16 cellular contexts compared by ENCODE assay signal in genomic region chr11:95444309-95445202, GRCh38.
"Had no signal": no experiment of that assay in that cellular context is flagged by ENCODE, and none has a peak within 500 bp of the region (broad histone marks: within the 10 kb centered on the region; RNA-seq: fewer than 3 reads in every experiment).

No MANE protein-coding gene starts in this region.

- H3K9me3 Mint-ChIP-seq: activated naive CD8-positive, alpha-beta T cell treated with anti-CD3 and anti-CD28 coated beads, Interleukin-2, amount 10 ng/mL, durations not matched to agents 7 days and 5 days; T-cell had no signal

- FAIRE-seq: endothelial cell of umbilical vein had no signal

- H2AFZ ChIP-seq: hepatocyte had no signal

- H3K36me3 ChIP-seq: right lobe of liver, upper lobe of left lung had no signal

- H3K4me2 ChIP-seq: hepatocyte had no signal

- H3K27ac ChIP-seq: hepatocyte, right lobe of liver, upper lobe of left lung, VCaP had no signal

- H3K4me3 ChIP-seq: hepatocyte, right lobe of liver, upper lobe of left lung had no signal

- H3K27me3 ChIP-seq: hepatocyte, right lobe of liver, upper lobe of left lung had no signal

- DNase-seq: activated CD4-positive, alpha-beta T cell treated with anti-CD3 and anti-CD28 coated beads for 4 hours; activated CD8-positive, alpha-beta memory T cell treated with anti-CD3 and anti-CD28 coated beads, Interleukin-2, amount 50 U/mL, for 48 hours; activated CD8-positive, alpha-beta T cell treated with anti-CD3 and anti-CD28 coated beads, Interleukin-2, amount 10 ng/mL, durations not matched to agents 7 days and 5 days; activated naive CD8-positive, alpha-beta T cell treated with anti-CD3 and anti-CD28 coated beads, Interleukin-2, amount 10 ng/mL, durations not matched to agents 7 days and 5 days; anterior cingulate cortex; occipital lobe; right lobe of liver; stimulated activated CD4-positive, alpha-beta T cell treated with anti-CD3 and anti-CD28 coated beads, Interleukin-12 subunit alpha, Interleukin-12 subunit beta, amount 100 ng/mL, for 4 hours; stimulated activated naive CD4-positive, alpha-beta T cell; T-cell; T1000; upper lobe of left lung had no signal

- ATAC-seq: right lobe of liver had no signal

- H3K27me3 Mint-ChIP-seq: activated naive CD8-positive, alpha-beta T cell treated with anti-CD3 and anti-CD28 coated beads, Interleukin-2, amount 10 ng/mL, durations not matched to agents 7 days and 5 days; T-cell had no signal

- H3K4me3 Mint-ChIP-seq: activated CD8-positive, alpha-beta T cell treated with anti-CD3 and anti-CD28 coated beads, Interleukin-2, amount 10 ng/mL, durations not matched to agents 7 days and 5 days; activated naive CD8-positive, alpha-beta T cell treated with anti-CD3 and anti-CD28 coated beads, Interleukin-2, amount 10 ng/mL, durations not matched to agents 7 days and 5 days; T-cell had no signal

- H3K4me1 ChIP-seq: right lobe of liver, upper lobe of left lung had no signal

- H3K9me3 ChIP-seq: right lobe of liver, upper lobe of left lung had no signal

- H3K36me3 Mint-ChIP-seq: activated naive CD8-positive, alpha-beta T cell treated with anti-CD3 and anti-CD28 coated beads, Interleukin-2, amount 10 ng/mL, durations not matched to agents 7 days and 5 days; T-cell had no signal

- H3K79me2 ChIP-seq: hepatocyte had no signal

- H3K27ac Mint-ChIP-seq: activated CD8-positive, alpha-beta T cell treated with anti-CD3 and anti-CD28 coated beads, Interleukin-2, amount 10 ng/mL, durations not matched to agents 7 days and 5 days; activated naive CD8-positive, alpha-beta T cell treated with anti-CD3 and anti-CD28 coated beads, Interleukin-2, amount 10 ng/mL, durations not matched to agents 7 days and 5 days; progenitor cell of endocrine pancreas had no signal
